In the genomic region with DNA sequence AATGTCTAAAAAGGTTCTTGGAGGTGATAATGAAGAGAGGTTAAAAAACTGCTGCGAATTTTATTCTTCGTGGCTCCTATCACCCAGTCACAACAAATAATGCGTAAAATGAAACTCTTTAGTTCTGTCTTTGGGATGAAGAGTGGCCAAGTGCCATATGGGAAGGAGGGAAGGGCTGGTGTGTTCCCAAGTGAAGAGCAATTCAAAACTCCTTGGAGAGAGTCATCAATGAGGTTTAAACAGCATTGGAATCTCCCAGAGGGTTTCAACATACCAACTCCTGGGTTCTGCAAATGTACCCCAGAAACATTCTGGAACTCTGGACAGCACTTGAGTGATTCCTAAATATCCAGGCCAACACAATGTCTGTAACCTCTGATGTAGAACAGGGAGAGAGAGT, we compare ENCODE assay signal across 20 cellular contexts. TPM values are rescaled to one million over a fixed set of nuclear protein-coding genes. Genes with fewer than 3 reads are reported as not detected.
DNase-seq lines count a peak whose midpoint lies in the region; TF ChIP-seq lines count a peak whose summit lies in the region.
"Had no signal": no experiment of that assay in that cellular context is flagged by ENCODE, and none has a peak within 500 bp of the region (broad histone marks: within the 10 kb centered on the region; RNA-seq: fewer than 3 reads in every experiment).

No MANE protein-coding gene starts in this region.

- CTCF ChIA-PET in activated CD4-positive, alpha-beta memory T cell treated with anti-CD3 and anti-CD28 coated beads, Interleukin-2, amount 10 ng/mL, durations not matched to agents 7 days and 5 days (lab: Charles Lee) = no interaction called here

- peaks cover 8% of the 10 kb centered on the region for H3K9me3 Mint-ChIP-seq in glutamatergic neuron (ENCODE audit: unreplicated experiment)
- peaks cover 19% of the 10 kb centered on the region for H3K9me3 Mint-ChIP-seq in activated CD4-positive, alpha-beta memory T cell treated with anti-CD3 and anti-CD28 coated beads, Interleukin-2, amount 10 ng/mL, durations not matched to agents 7 days and 5 days

- peak; percentile 14 for DNase-seq in NCI-H2171 treated with DMSO at 0.1 percent for 48 hours (lab: John Stamatoyannopoulos, UW)
- DNase-seq in NCI-H2171 (lab: John Stamatoyannopoulos, UW) = no peak
- DNase-seq in NCI-H524 (lab: John Stamatoyannopoulos, UW) = peak; percentile 44 to 79
- DNase-seq in glutamatergic neuron = no peak
- no peak for DNase-seq in substantia nigra (lab: John Stamatoyannopoulos, UW)
- no peak for DNase-seq in osteoblast (ENCODE audit: insufficient read length, low spot score, missing footprints)
- no peak for DNase-seq in DMS53 (lab: John Stamatoyannopoulos, UW)
- no peak for DNase-seq in activated CD4-positive, alpha-beta memory T cell treated with anti-CD3 and anti-CD28 coated beads, Interleukin-2, amount 10 ng/mL, durations not matched to agents 7 days and 5 days
- DNase-seq: AML-193; Caco-2; CD4-positive, alpha-beta T cell; DMS79; GF-D8; GOT3; H7; HFFc6 had no signal

- H2AFZ ChIP-seq in osteoblast (ENCODE audit: low read length) = no peak overlapping the region

- H3K4me1 ChIP-seq in osteoblast (ENCODE audit: insufficient read depth, low read length) = no peaks in the 10 kb centered on the region
- H3K4me1 ChIP-seq: A549, Caco-2 had no signal

- H3K27ac ChIP-seq in substantia nigra (ENCODE audit: low read depth, low read length, poor library complexity, severe bottlenecking) (peak overlapping the region; percentile 52), osteoblast (ENCODE audit: low read depth, low read length) (no peak overlapping the region)
- H3K27ac ChIP-seq: 22Rv1, A549, C4-2B, HL-60 had no signal

- H3K36me3 Mint-ChIP-seq in glutamatergic neuron (ENCODE audit: unreplicated experiment) = peaks cover 25% of the 10 kb centered on the region
- peaks cover 37% of the 10 kb centered on the region for H3K36me3 Mint-ChIP-seq in activated CD4-positive, alpha-beta memory T cell treated with anti-CD3 and anti-CD28 coated beads, Interleukin-2, amount 10 ng/mL, durations not matched to agents 7 days and 5 days (ENCODE audit: low read depth)

- H3K9me3 ChIP-seq in osteoblast (ENCODE audit: low read depth, low read length) = no peaks in the 10 kb centered on the region
- H3K9me3 ChIP-seq: Caco-2 had no signal

- H3K27me3 Mint-ChIP-seq in glutamatergic neuron (ENCODE audit: unreplicated experiment) = no peaks in the 10 kb centered on the region
- H3K27me3 Mint-ChIP-seq in activated CD4-positive, alpha-beta memory T cell treated with anti-CD3 and anti-CD28 coated beads, Interleukin-2, amount 10 ng/mL, durations not matched to agents 7 days and 5 days = no peaks in the 10 kb centered on the region
- H3K27me3 Mint-ChIP-seq: CD4-positive, alpha-beta T cell had no signal

- peaks cover 25% of the 10 kb centered on the region for H3K4me1 Mint-ChIP-seq in glutamatergic neuron (ENCODE audit: low read depth, unreplicated experiment)
- H3K4me1 Mint-ChIP-seq in activated CD4-positive, alpha-beta memory T cell treated with anti-CD3 and anti-CD28 coated beads, Interleukin-2, amount 10 ng/mL, durations not matched to agents 7 days and 5 days = peaks cover 3% of the 10 kb centered on the region

- no peak for TF ChIP-seq CTCF in glutamatergic neuron (IDR thresholded peaks at IDR 0.05; ENCODE audit: partially characterized antibody, unreplicated experiment)
- TF ChIP-seq CTCF in osteoblast (IDR thresholded peaks at IDR 0.05; ENCODE audit: extremely low read depth, low read depth, low read length) = no peak

- H3K27me3 ChIP-seq in osteoblast (ENCODE audit: insufficient read depth, low read length) = no peaks in the 10 kb centered on the region

- H3K36me3 ChIP-seq in osteoblast (ENCODE audit: insufficient read depth, low read length) = no peaks in the 10 kb centered on the region

- no peak overlapping the region for H3K4me2 ChIP-seq in osteoblast (ENCODE audit: insufficient read depth, low read length)
- H3K4me2 ChIP-seq: A549 had no signal

- H3K4me3 ChIP-seq in osteoblast (ENCODE audit: insufficient read depth, low read length) = no peak overlapping the region
- H3K4me3 ChIP-seq: A549 had no signal

- H4K20me1 ChIP-seq in osteoblast (ENCODE audit: insufficient read depth, low read length) = no peaks in the 10 kb centered on the region

- POLR2A ChIA-PET in activated CD4-positive, alpha-beta memory T cell treated with anti-CD3 and anti-CD28 coated beads, Interleukin-2, amount 10 ng/mL, durations not matched to agents 7 days and 5 days (lab: Charles Lee) = interaction anchor here (1.0 kb wide), 1 partner anchor 525 kb away, joined by 3 read pairs; no protein-coding TSS in a partner anchor

- H3K79me2 ChIP-seq in osteoblast (ENCODE audit: insufficient read depth, low read length) = peaks cover 5% of the 10 kb centered on the region

- H3K4me3 Mint-ChIP-seq in glutamatergic neuron (ENCODE audit: unreplicated experiment) = no peak overlapping the region
- H3K4me3 Mint-ChIP-seq in activated CD4-positive, alpha-beta memory T cell treated with anti-CD3 and anti-CD28 coated beads, Interleukin-2, amount 10 ng/mL, durations not matched to agents 7 days and 5 days = no peak overlapping the region
- H3K4me3 Mint-ChIP-seq: CD4-positive, alpha-beta T cell; HFFc6 had no signal

- H3K27ac Mint-ChIP-seq in glutamatergic neuron (ENCODE audit: unreplicated experiment) = peak overlapping the region; percentile 28
- no peak overlapping the region for H3K27ac Mint-ChIP-seq in activated CD4-positive, alpha-beta memory T cell treated with anti-CD3 and anti-CD28 coated beads, Interleukin-2, amount 10 ng/mL, durations not matched to agents 7 days and 5 days
- H3K27ac Mint-ChIP-seq: CD4-positive, alpha-beta T cell; HFFc6 had no signal

RNA-seq across cellular contexts. Expression of gene SLCO3A1, which starts 45.3 kb away (rescaled TPM):
- total RNA-seq in glutamatergic neuron (ENCODE audit: unreplicated experiment) = 27.9 TPM
- 5.3 and 5.4 TPM in 2 replicates for total RNA-seq in osteoblast
- 10 to 100 TPM; 48.8 to 52.6 TPM for total RNA-seq in activated CD4-positive, alpha-beta memory T cell treated with anti-CD3 and anti-CD28 coated beads, Interleukin-2, amount 10 ng/mL, durations not matched to agents 7 days and 5 days
- total RNA-seq: Caco-2 had no signal

Comparison
In these comparisons a context has a peak if more than half of its experiments do, and no peak if none do; other contexts are left out.
1. DNase-seq: peak in NCI-H2171 treated with DMSO at 0.1 percent for 48 hours (single experiment) and NCI-H524 (2 of 2); none in NCI-H2171 (single experiment), glutamatergic neuron (single experiment), substantia nigra (0 of 49), osteoblast (single experiment), DMS53 (single experiment) and activated CD4-positive, alpha-beta memory T cell treated with anti-CD3 and anti-CD28 coated beads, Interleukin-2, amount 10 ng/mL, durations not matched to agents 7 days and 5 days (single experiment).